Comparison of ENCODE assay signal across 10 cellular contexts in genomic region chr4:77538144-77538543, GRCh38.
DNase-seq lines count a peak whose midpoint lies in the region; ATAC-seq and TF ChIP-seq lines count a peak whose summit lies in the region.
"Had no signal": no experiment of that assay in that cellular context is flagged by ENCODE, and none has a peak within 500 bp of the region (broad histone marks: within the 10 kb centered on the region; RNA-seq: fewer than 3 reads in every experiment).

No MANE protein-coding gene starts in this region.

- H3K36me3 ChIP-seq in HEK293 (ENCODE audit: control insufficient read depth in 2 of 2, insufficient read depth in 1 of 2, low read length in 2 of 2) (no peaks in the 10 kb centered on the region), right lobe of liver (no peaks in the 10 kb centered on the region), endodermal cell (ENCODE audit: control insufficient read depth, insufficient read depth, low read length) (no peaks in the 10 kb centered on the region)

- peaks cover 8% of the 10 kb centered on the region for H3K27me3 Mint-ChIP-seq in endodermal cell (ENCODE audit: insufficient read depth)
- peaks cover 15% of the 10 kb centered on the region for H3K27me3 Mint-ChIP-seq in mesothelial cell of epicardium (ENCODE audit: low read depth)

- H3K9me3 ChIP-seq in HEK293 (ENCODE audit: control insufficient read depth, insufficient read depth, low read depth, low read length), result no peaks in the 10 kb centered on the region
- no peaks in the 10 kb centered on the region for H3K9me3 ChIP-seq in right lobe of liver
- H3K9me3 ChIP-seq in endodermal cell (ENCODE audit: control insufficient read depth, low read length), result no peaks in the 10 kb centered on the region

- TF ChIP-seq CTCF in HEK293 (tag by site-specific recombination; IDR thresholded peaks at IDR 0.05) (no peak), right lobe of liver (IDR thresholded peaks at IDR 0.05) (no peak), endodermal cell (conservative IDR thresholded peaks at IDR 0.05) (no peak), mesothelial cell of epicardium (IDR thresholded peaks at IDR 0.05; ENCODE audit: unreplicated experiment) (no peak)

- H3K9me3 Mint-ChIP-seq in endodermal cell, result peaks cover 17% of the 10 kb centered on the region
- H3K9me3 Mint-ChIP-seq in mesothelial cell of epicardium, result peaks cover 25% of the 10 kb centered on the region

- peak; percentile 65 to 83 (median 68) for ATAC-seq in right lobe of liver

- H3K4me1 ChIP-seq in HEK293 (ENCODE audit: control insufficient read depth, insufficient read depth, low read length) (peaks cover 6% of the 10 kb centered on the region), right lobe of liver (peaks cover 0 to 19% (median 9%) of the 10 kb centered on the region in 4 donors), endodermal cell (ENCODE audit: control insufficient read depth, insufficient read depth, low read length) (no peaks in the 10 kb centered on the region)

- no peaks in the 10 kb centered on the region for H3K27me3 ChIP-seq in right lobe of liver
- H3K27me3 ChIP-seq in endodermal cell (ENCODE audit: control insufficient read depth, insufficient read depth, low read length, poor library complexity, severe bottlenecking), result peaks cover 4% of the 10 kb centered on the region

- peak; percentile 62 for DNase-seq in AG20443 (ENCODE audit: low spot score)
- DNase-seq in astrocyte of the hippocampus (ENCODE audit: low read depth, low spot score), result peak; percentile 44
- no peak for DNase-seq in right lobe of liver
- no peak for DNase-seq in endodermal cell
- DNase-seq in NCI-H748 treated with DMSO at 0.1 percent for 48 hours (lab: John Stamatoyannopoulos, UW), result no peak
- DNase-seq in mesothelial cell of epicardium (ENCODE audit: low spot score in 2 of 2, unreplicated experiment in 2 of 2), result no peak
- DNase-seq in activated CD8-positive, alpha-beta memory T cell treated with anti-CD3 and anti-CD28 coated beads, Interleukin-2, amount 50 U/mL, for 48 hours, result no peak
- DNase-seq: activated CD4-positive, alpha-beta T cell treated with anti-CD3 and anti-CD28 coated beads, Interleukin-2, amount 10 ng/mL, durations not matched to agents 7 days and 5 days; central memory CD4-positive, alpha-beta T cell had no signal

- no peak for TF ChIP-seq POLR2A in right lobe of liver (IDR thresholded peaks at IDR 0.05)

- CTCF ChIA-PET in HEK293 (lab: Yijun Ruan, JAX), result no interaction called here

- H3K4me3 ChIP-seq in HEK293 (ENCODE audit: low read depth, low read length), result no peak overlapping the region
- no peak overlapping the region for H3K4me3 ChIP-seq in right lobe of liver
- no peak overlapping the region for H3K4me3 ChIP-seq in endodermal cell (ENCODE audit: low read length)

- H3K4me1 Mint-ChIP-seq in endodermal cell (no peaks in the 10 kb centered on the region), mesothelial cell of epicardium (no peaks in the 10 kb centered on the region)

- no peak overlapping the region for H3K9ac ChIP-seq in endodermal cell (ENCODE audit: extremely low read depth, low read length, poor library complexity, severe bottlenecking)

- POLR2A ChIA-PET in HEK293 (lab: Yijun Ruan, JAX), result interaction anchor here (1.0 to 1.1 kb wide), 2 partner anchors 53 to 311 kb away, joined by 4 to 6 read pairs; no protein-coding TSS in a partner anchor

- H3K27ac ChIP-seq in HEK293 (ENCODE audit: extremely low read depth, low read depth, low read length) (no peak overlapping the region), right lobe of liver (peak overlapping the region in 2 of 3 donors; percentile 13 to 71), endodermal cell (ENCODE audit: low read depth, low read length) (no peak overlapping the region)

- H3K36me3 Mint-ChIP-seq in endodermal cell (ENCODE audit: low read depth), result no peaks in the 10 kb centered on the region
- peaks cover 2% of the 10 kb centered on the region for H3K36me3 Mint-ChIP-seq in mesothelial cell of epicardium

- intact Hi-C loops in right lobe of liver (cut with DNase I), result no loop called here

- no peak overlapping the region for H3K4me3 Mint-ChIP-seq in endodermal cell
- no peak overlapping the region for H3K4me3 Mint-ChIP-seq in mesothelial cell of epicardium
- H3K4me3 Mint-ChIP-seq: activated CD4-positive, alpha-beta T cell treated with anti-CD3 and anti-CD28 coated beads, Interleukin-2, amount 10 ng/mL, durations not matched to agents 7 days and 5 days had no signal

- no peak overlapping the region for H3K27ac Mint-ChIP-seq in endodermal cell
- H3K27ac Mint-ChIP-seq in mesothelial cell of epicardium, result no peak overlapping the region
- H3K27ac Mint-ChIP-seq: activated CD4-positive, alpha-beta T cell treated with anti-CD3 and anti-CD28 coated beads, Interleukin-2, amount 10 ng/mL, durations not matched to agents 7 days and 5 days had no signal

TF ChIP-seq in HEK293, 187 proteins besides CTCF, POLR2A, EP300 and RAD21 (continues in another document):
- TF ChIP-seq ZXDB (tag by site-specific recombination; IDR thresholded peaks at IDR 0.05), result peak; percentile 40; the same call in 1 of the 2 replicates
- TF ChIP-seq ZNF239 (tag by site-specific recombination; IDR thresholded peaks at IDR 0.05), result no peak
- TF ChIP-seq SP7 (tag by site-specific recombination; IDR thresholded peaks at IDR 0.05), result 0 out of 2 replicates have a peak, but pooled peaks have one; percentile 34
- TF ChIP-seq ZNF423 (tag by site-specific recombination; IDR thresholded peaks at IDR 0.05), result no peak
- TF ChIP-seq GFI1B (tag by site-specific recombination; IDR thresholded peaks at IDR 0.05), result peak; percentile 73; the same call in 1 of the 2 replicates
- peak; percentile 60 for TF ChIP-seq KLF17 (tag by site-specific recombination; IDR thresholded peaks at IDR 0.05)
- 0 out of 2 replicates have a peak, but pooled peaks have one; percentile 20 for TF ChIP-seq KLF16 (tag by site-specific recombination; IDR thresholded peaks at IDR 0.05)
- 0 out of 2 replicates have a peak, but pooled peaks have one; percentile 27 for TF ChIP-seq ZNF518A (tag by site-specific recombination; conservative IDR thresholded peaks at IDR 0.05; ENCODE audit: low read depth)
- 0 out of 2 replicates have a peak, but pooled peaks have one; percentile 30 for TF ChIP-seq ZNF335 (tag by site-specific recombination; conservative IDR thresholded peaks at IDR 0.05)
- TF ChIP-seq ZNF747 (tag by site-specific recombination; IDR thresholded peaks at IDR 0.05), result no peak
- TF ChIP-seq ZNF629 (tag by site-specific recombination; IDR thresholded peaks at IDR 0.05), result peak; percentile 53; the same call in 1 of the 2 replicates
- 0 out of 2 replicates have a peak, but pooled peaks have one; percentile 46 for TF ChIP-seq ZEB2 (tag by site-specific recombination; IDR thresholded peaks at IDR 0.05)
- peak; percentile 61 for TF ChIP-seq FEZF1 (tag by site-specific recombination; IDR thresholded peaks at IDR 0.05)
- peak; percentile 94 for TF ChIP-seq KLF8 (tag by site-specific recombination; IDR thresholded peaks at IDR 0.05)
- peak; percentile 90 for TF ChIP-seq KLF1 (tag by site-specific recombination; IDR thresholded peaks at IDR 0.05)
- 0 out of 2 replicates have a peak, but pooled peaks have one; percentile 20 for TF ChIP-seq ZNF366 (tag by site-specific recombination; conservative IDR thresholded peaks at IDR 0.05)
- 0 out of 2 replicates have a peak, but pooled peaks have one; percentile 49 for TF ChIP-seq ZNF843 (tag by site-specific recombination; IDR thresholded peaks at IDR 0.05)
- TF ChIP-seq BCL11A (tag by site-specific recombination; IDR thresholded peaks at IDR 0.05; ENCODE audit: low read depth), result 0 out of 2 replicates have a peak, but pooled peaks have one; percentile 30

Comparison
In these comparisons a context has a peak if more than half of its experiments do, and no peak if none do; other contexts are left out.
1. DNase-seq: peak in AG20443 (single experiment) and astrocyte of the hippocampus (single experiment); none in right lobe of liver (0 of 3), endodermal cell (single experiment), NCI-H748 treated with DMSO at 0.1 percent for 48 hours (single experiment), mesothelial cell of epicardium (0 of 2) and activated CD8-positive, alpha-beta memory T cell treated with anti-CD3 and anti-CD28 coated beads, Interleukin-2, amount 50 U/mL, for 48 hours (single experiment).
2. H3K27ac ChIP-seq: peak in right lobe of liver (2 of 3); none in HEK293 (single experiment) and endodermal cell (single experiment).